29 cellular contexts compared by ENCODE assay signal in the genomic region with DNA sequence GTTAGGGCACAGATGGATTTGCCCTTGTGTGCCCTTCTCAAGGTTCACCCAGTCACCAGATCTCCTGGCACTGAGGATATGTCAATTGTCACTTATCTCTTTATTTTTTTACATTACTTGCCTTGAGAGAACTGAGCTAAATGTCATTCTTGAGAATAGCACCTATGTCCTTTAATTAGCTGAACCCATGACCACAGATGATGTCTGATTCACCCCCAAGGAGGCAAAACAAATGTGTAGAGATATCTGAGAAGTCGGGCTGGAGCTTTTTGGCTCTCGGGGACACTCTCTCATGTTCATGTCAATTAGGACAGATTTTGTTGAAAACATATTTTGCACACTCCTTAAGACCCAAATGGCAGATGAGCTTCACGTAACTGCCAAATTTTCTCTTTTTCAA.
"Had no signal": no experiment of that assay in that cellular context is flagged by ENCODE, and none has a peak within 500 bp of the region (broad histone marks: within the 10 kb centered on the region; RNA-seq: fewer than 3 reads in every experiment).

No MANE protein-coding gene starts in this region.

- H3K4me2 ChIP-seq: PC-9 had no signal

- H3K27me3 Mint-ChIP-seq: activated CD4-positive, alpha-beta T cell treated with anti-CD3 and anti-CD28 coated beads, Interleukin-2, amount 10 ng/mL, durations not matched to agents 24 days and 14 days; activated CD8-positive, alpha-beta T cell treated with anti-CD3 and anti-CD28 coated beads for 36 hours; activated T-helper 17 cell treated with anti-CD3 and anti-CD28 coated beads, Interleukin-2, amount 50 U/mL, for 72 hours had no signal

- H3K27ac ChIP-seq: adrenal gland, PC-9, SJCRH30, SK-N-MC had no signal

- H3K9me3 ChIP-seq: adrenal gland, SJCRH30 had no signal

- H3K4me3 Mint-ChIP-seq: activated CD4-positive, alpha-beta T cell treated with anti-CD3 and anti-CD28 coated beads, Interleukin-2, amount 10 ng/mL, durations not matched to agents 24 days and 14 days; activated CD8-positive, alpha-beta T cell treated with anti-CD3 and anti-CD28 coated beads for 36 hours; activated naive CD4-positive, alpha-beta T cell treated with anti-CD3 and anti-CD28 coated beads, Interleukin-2, amount 50 U/mL, for 24 hours; activated T-cell treated with anti-CD3 and anti-CD28 coated beads, Interleukin-2, amount 50 U/mL, for 72 hours; activated T-helper 17 cell treated with anti-CD3 and anti-CD28 coated beads, Interleukin-2, amount 50 U/mL, for 72 hours; T-helper 1 cell treated with Interleukin-12 subunit alpha and Interleukin-12 subunit beta and Interleukin-4 antibody, amounts not matched to agents 30 μg/mL and 1 μg/mL, for 36 hours; T-helper 2 cell treated with Interferon-gamma antibody and Interleukin-4, amounts not matched to agents 5 μg/mL and 100 μg/mL, for 36 hours had no signal

- H3K4me1 ChIP-seq: adrenal gland, SJCRH30 had no signal

- H2AFZ ChIP-seq: PC-9 had no signal

- H3K36me3 Mint-ChIP-seq: activated naive CD4-positive, alpha-beta T cell treated with anti-CD3 and anti-CD28 coated beads, Interleukin-2, amount 50 U/mL, for 24 hours; brain had no signal

- H3K4me1 Mint-ChIP-seq: activated CD4-positive, alpha-beta T cell treated with anti-CD3 and anti-CD28 coated beads, Interleukin-2, amount 10 ng/mL, durations not matched to agents 24 days and 14 days; activated naive CD4-positive, alpha-beta T cell treated with anti-CD3 and anti-CD28 coated beads, Interleukin-2, amount 50 U/mL, for 24 hours; activated T-helper 17 cell treated with anti-CD3 and anti-CD28 coated beads, Interleukin-2, amount 50 U/mL, for 72 hours had no signal

- H3K27ac Mint-ChIP-seq: activated CD4-positive, alpha-beta T cell treated with anti-CD3 and anti-CD28 coated beads, Interleukin-2, amount 10 ng/mL, durations not matched to agents 24 days and 14 days; activated CD8-positive, alpha-beta T cell treated with anti-CD3 and anti-CD28 coated beads for 36 hours; activated naive CD4-positive, alpha-beta T cell treated with anti-CD3 and anti-CD28 coated beads, Interleukin-2, amount 50 U/mL, for 24 hours; activated T-cell treated with anti-CD3 and anti-CD28 coated beads, Interleukin-2, amount 50 U/mL, for 72 hours; activated T-helper 17 cell treated with anti-CD3 and anti-CD28 coated beads, Interleukin-2, amount 50 U/mL, for 72 hours; T-helper 1 cell treated with Interleukin-12 subunit alpha and Interleukin-12 subunit beta and Interleukin-4 antibody, amounts not matched to agents 30 μg/mL and 1 μg/mL, for 36 hours; T-helper 2 cell treated with Interferon-gamma antibody and Interleukin-4, amounts not matched to agents 5 μg/mL and 100 μg/mL, for 36 hours had no signal

- H3K36me3 ChIP-seq: adrenal gland, SJCRH30 had no signal

- DNase-seq: activated CD4-positive, alpha-beta T cell treated with anti-CD3 and anti-CD28 coated beads, Interleukin-2, amount 10 ng/mL, durations not matched to agents 24 days and 14 days; activated CD4-positive, alpha-beta T cell treated with anti-CD3 and anti-CD28 coated beads, Interleukin-2, amount 50 U/mL, for 4 hours; activated CD8-positive, alpha-beta T cell treated with anti-CD3 and anti-CD28 coated beads for 36 hours; activated effector memory CD4-positive, alpha-beta T cell treated with anti-CD3 and anti-CD28 coated beads, Interleukin-2, amount 50 U/mL, for 16 hours; activated naive CD4-positive, alpha-beta T cell treated with Interleukin-2 at 50 U/mL for 16 hours; activated T-cell treated with anti-CD3 and anti-CD28 coated beads, Interleukin-2, amount 50 U/mL, for 1 hour; activated T-cell treated with anti-CD3 and anti-CD28 coated beads, Interleukin-2, amount 50 U/mL, for 72 hours; adrenal gland; central memory CD4-positive, alpha-beta T cell; NCI-H1048; NCI-H1105 treated with DMSO at 0.1 percent for 48 hours; NCI-H1436; NCI-H1694; NCI-H1930; NCI-H2081 treated with DMSO at 0.1 percent for 48 hours; NCI-H226; NCI-H446 treated with DMSO at 0.1 percent for 48 hours; NCI-H524; NCI-H82; PC-9; SHP77; SJCRH30 had no signal

- H3K27me3 ChIP-seq: adrenal gland, SJCRH30 had no signal

- H3K9me3 Mint-ChIP-seq: activated CD4-positive, alpha-beta T cell treated with anti-CD3 and anti-CD28 coated beads, Interleukin-2, amount 10 ng/mL, durations not matched to agents 24 days and 14 days had no signal

- H3K4me3 ChIP-seq: adrenal gland, K562, PC-9, SJCRH30, SK-N-MC had no signal
